In genomic region chr1:241475688-241476087, GRCh38 we compare ENCODE assay signal across 19 cellular contexts. TPM values are rescaled to one million over a fixed set of nuclear protein-coding genes. Genes with fewer than 3 reads are reported as not detected.
A peak's percentile ranks its signal among the peaks of the same experiment; 100 is the strongest.
DNase-seq lines count a peak whose midpoint lies in the region; ATAC-seq, FAIRE-seq and TF ChIP-seq lines count a peak whose summit lies in the region.
"Had no signal": no experiment of that assay in that cellular context is flagged by ENCODE, and none has a peak within 500 bp of the region (broad histone marks: within the 10 kb centered on the region; RNA-seq: fewer than 3 reads in every experiment).

No MANE protein-coding gene starts in this region.

- DNase-seq in GM03348 (ENCODE audit: low spot score) = peak; percentile 13
- no peak for DNase-seq in keratinocyte (ENCODE audit: low read depth, low spot score)
- DNase-seq in NCI-H2029 treated with DMSO at 0.1 percent for 48 hours (lab: John Stamatoyannopoulos, UW) = no peak
- no peak for DNase-seq in occipital lobe (lab: John Stamatoyannopoulos, UW)
- DNase-seq in SW 1271 (lab: John Stamatoyannopoulos, UW) = no peak
- DNase-seq in iPS-NIHi7 (ENCODE audit: extremely low spot score) = no peak
- DNase-seq: activated CD4-positive, alpha-beta memory T cell treated with anti-CD3 and anti-CD28 coated beads, Interleukin-2, amount 10 ng/mL, durations not matched to agents 7 days and 5 days; glutamatergic neuron; islet precursor cell; MV-4-11; nephron progenitor cell; stimulated activated CD4-positive, alpha-beta T cell treated with anti-CD3 and anti-CD28 coated beads, Interleukin-12 subunit alpha, Interleukin-12 subunit beta, amount 100 ng/mL, for 4 hours; stimulated activated naive B cell treated with anti-CD40 and anti-IgM and Interleukin-4, amounts not matched to agents 10 μg/mL and 1 μg/mL and 100 μg/mL, for 72 hours had no signal

- dilution Hi-C loops in keratinocyte (cut with MboI; ENCODE audit: extremely low pct_ligation_motif_present, low sequenced_read_pairs) = no loop called here

- no peak overlapping the region for H3K4me3 Mint-ChIP-seq in activated T-helper 17 cell treated with anti-CD3 and anti-CD28 coated beads, Interleukin-2, amount 50 U/mL, for 72 hours
- H3K4me3 Mint-ChIP-seq: activated CD4-positive, alpha-beta memory T cell treated with anti-CD3 and anti-CD28 coated beads, Interleukin-2, amount 10 ng/mL, durations not matched to agents 7 days and 5 days; central memory CD8-positive, alpha-beta T cell; nephron progenitor cell; stimulated activated naive B cell treated with anti-CD40 and anti-IgM and Interleukin-4, amounts not matched to agents 10 μg/mL and 1 μg/mL and 100 μg/mL, for 72 hours; type B pancreatic cell had no signal

- no peaks in the 10 kb centered on the region for H3K9me3 ChIP-seq in keratinocyte (ENCODE audit: control insufficient read depth, low read depth, low read length)

- H3K27ac ChIP-seq in keratinocyte (ENCODE audit: control insufficient read depth, insufficient read depth, low read length) = peak overlapping the region; percentile 3
- H3K27ac ChIP-seq: BLaER1 treated with 17β-estradiol and CSF1 and Interleukin-3, amounts not matched to agents 10 nM and 100 nM had no signal

- peaks cover 8% of the 10 kb centered on the region for H3K4me1 ChIP-seq in keratinocyte (ENCODE audit: control insufficient read depth, extremely low read depth, insufficient read depth, low read length)

- H3K27ac Mint-ChIP-seq in activated T-helper 17 cell treated with anti-CD3 and anti-CD28 coated beads, Interleukin-2, amount 50 U/mL, for 72 hours = no peak overlapping the region
- H3K27ac Mint-ChIP-seq: activated CD4-positive, alpha-beta memory T cell treated with anti-CD3 and anti-CD28 coated beads, Interleukin-2, amount 10 ng/mL, durations not matched to agents 7 days and 5 days; nephron progenitor cell; stimulated activated naive B cell treated with anti-CD40 and anti-IgM and Interleukin-4, amounts not matched to agents 10 μg/mL and 1 μg/mL and 100 μg/mL, for 72 hours; type B pancreatic cell had no signal

- H3K9me3 Mint-ChIP-seq in activated T-helper 17 cell treated with anti-CD3 and anti-CD28 coated beads, Interleukin-2, amount 50 U/mL, for 72 hours = no peaks in the 10 kb centered on the region
- H3K9me3 Mint-ChIP-seq: activated CD4-positive, alpha-beta memory T cell treated with anti-CD3 and anti-CD28 coated beads, Interleukin-2, amount 10 ng/mL, durations not matched to agents 7 days and 5 days; central memory CD8-positive, alpha-beta T cell; nephron progenitor cell; stimulated activated naive B cell treated with anti-CD40 and anti-IgM and Interleukin-4, amounts not matched to agents 10 μg/mL and 1 μg/mL and 100 μg/mL, for 72 hours; type B pancreatic cell had no signal

- H3K4me2 ChIP-seq in keratinocyte (ENCODE audit: control insufficient read depth, extremely low read depth, insufficient read depth, low read depth, low read length) = peak overlapping the region; percentile 2

- peak; percentile 61 for FAIRE-seq in keratinocyte (lab: Jason Lieb, UNC)

- H2AFZ ChIP-seq in keratinocyte (ENCODE audit: control insufficient read depth, low read length) = peak overlapping the region; percentile 66

- H3K4me1 Mint-ChIP-seq in activated T-helper 17 cell treated with anti-CD3 and anti-CD28 coated beads, Interleukin-2, amount 50 U/mL, for 72 hours = no peaks in the 10 kb centered on the region
- H3K4me1 Mint-ChIP-seq: activated CD4-positive, alpha-beta memory T cell treated with anti-CD3 and anti-CD28 coated beads, Interleukin-2, amount 10 ng/mL, durations not matched to agents 7 days and 5 days; central memory CD8-positive, alpha-beta T cell; nephron progenitor cell had no signal

- no peaks in the 10 kb centered on the region for H3K9me1 ChIP-seq in keratinocyte (ENCODE audit: control insufficient read depth, extremely low read depth, insufficient read depth, low read length)

- H4K20me1 ChIP-seq in keratinocyte (ENCODE audit: control insufficient read depth, extremely low read depth, insufficient read depth, low read length) = no peaks in the 10 kb centered on the region
- H4K20me1 ChIP-seq: BLaER1 treated with 17β-estradiol and CSF1 and Interleukin-3, amounts not matched to agents 10 nM and 100 nM had no signal

- H3K27me3 Mint-ChIP-seq in activated T-helper 17 cell treated with anti-CD3 and anti-CD28 coated beads, Interleukin-2, amount 50 U/mL, for 72 hours = peaks cover 7% of the 10 kb centered on the region
- H3K27me3 Mint-ChIP-seq: type B pancreatic cell had no signal

- H3K27me3 ChIP-seq in keratinocyte (ENCODE audit: control insufficient read depth, extremely low read depth, insufficient read depth, low read length) = no peaks in the 10 kb centered on the region
- H3K27me3 ChIP-seq: BLaER1 treated with 17β-estradiol and CSF1 and Interleukin-3, amounts not matched to agents 10 nM and 100 nM had no signal

- H3K36me3 Mint-ChIP-seq in activated T-helper 17 cell treated with anti-CD3 and anti-CD28 coated beads, Interleukin-2, amount 50 U/mL, for 72 hours (ENCODE audit: low read depth) = no peaks in the 10 kb centered on the region
- H3K36me3 Mint-ChIP-seq: stimulated activated naive B cell treated with anti-CD40 and anti-IgM and Interleukin-4, amounts not matched to agents 10 μg/mL and 1 μg/mL and 100 μg/mL, for 72 hours; type B pancreatic cell had no signal

- no peaks in the 10 kb centered on the region for H3K79me2 ChIP-seq in keratinocyte (ENCODE audit: control insufficient read depth, insufficient read depth, low read length)

- no peaks in the 10 kb centered on the region for H3K36me3 ChIP-seq in keratinocyte (ENCODE audit: control insufficient read depth in 2 of 2, extremely low read depth in 1 of 2, insufficient read depth in 2 of 2, low read length in 2 of 2)
- H3K36me3 ChIP-seq: BLaER1 treated with 17β-estradiol and CSF1 and Interleukin-3, amounts not matched to agents 10 nM and 100 nM had no signal

- H3K4me3 ChIP-seq in keratinocyte (ENCODE audit: control insufficient read depth in 2 of 3, extremely low read depth in 1 of 3, insufficient read depth in 2 of 3, low read depth in 1 of 3, low read length in 3 of 3) = no peak overlapping the region
- H3K4me3 ChIP-seq: BLaER1 treated with 17β-estradiol and CSF1 and Interleukin-3, amounts not matched to agents 10 nM and 100 nM had no signal

- no peak for TF ChIP-seq CTCF in keratinocyte (optimal IDR thresholded peaks at IDR 0.05 in 1 of 3, IDR thresholded peaks at IDR 0.05 in 1 of 3, conservative IDR thresholded peaks at IDR 0.05 in 1 of 3; ENCODE audit: extremely low read depth in 1 of 3, insufficient read depth in 2 of 3, low read length in 3 of 3)

- H3K9ac ChIP-seq in keratinocyte (ENCODE audit: control insufficient read depth, extremely low read depth, insufficient read depth, low read length) = no peak overlapping the region
- H3K9ac ChIP-seq: BLaER1 treated with 17β-estradiol and CSF1 and Interleukin-3, amounts not matched to agents 10 nM and 100 nM had no signal

- peak; percentile 43 for ATAC-seq in HG02798 (IDR thresholded peaks at IDR 0.05; ENCODE audit: poor library complexity, unreplicated experiment)
- ATAC-seq in activated T-helper 17 cell treated with anti-CD3 and anti-CD28 coated beads, Interleukin-2, amount 50 U/mL, for 72 hours (replicated peaks) = peak; percentile 52
- ATAC-seq: Panc1 had no signal

RNA-seq across cellular contexts. Expression of gene FH, which starts 43.9 kb away (rescaled TPM):
- 10 to 100 TPM; 29.2 to 62.5 TPM for total RNA-seq in activated T-helper 17 cell treated with anti-CD3 and anti-CD28 coated beads, Interleukin-2, amount 50 U/mL, for 72 hours
- polyA plus RNA-seq in keratinocyte = 58.4 to 101 TPM (median 97.9 TPM) in 3 replicates
- polyA plus RNA-seq in keratinocyte (2011; ENCODE audit: low read depth) = 87.2 TPM
- 50.4 and 70.4 TPM in 2 replicates for polyA plus RNA-seq in keratinocyte (2011; cell fraction: cytosol; rRNA removed)
- 51.9 and 64.6 TPM in 2 replicates for polyA plus RNA-seq in keratinocyte (2011; cell fraction: nucleus; rRNA removed)
- 49.1 and 94.2 TPM in 2 replicates for polyA plus RNA-seq in keratinocyte (2012; ENCODE audit: low replicate concordance)
- 18.6 to 119 TPM (median 52.5 TPM) in 3 replicates for polyA minus RNA-seq in keratinocyte
- polyA minus RNA-seq in keratinocyte (2011; cell fraction: cytosol; rRNA and poly(A)+ RNA removed) = 48.9 TPM
- polyA minus RNA-seq in keratinocyte (2011; cell fraction: nucleus; rRNA and poly(A)+ RNA removed) = 27.8 and 46.2 TPM in 2 replicates
- total RNA-seq in occipital lobe = 56.9 TPM

RNA-seq across cellular contexts. Expression of gene KMO, which starts 56.5 kb away (rescaled TPM):
- under 1 TPM in 1 of 2 donors, not detected in 1; 0.40 TPM for total RNA-seq in activated T-helper 17 cell treated with anti-CD3 and anti-CD28 coated beads, Interleukin-2, amount 50 U/mL, for 72 hours
- polyA plus RNA-seq in keratinocyte = 4.4 to 21.0 TPM (median 4.7 TPM) in 3 replicates
- not detected for polyA plus RNA-seq in keratinocyte (2011; ENCODE audit: low read depth)
- 4.7 and 8.9 TPM in 2 replicates for polyA plus RNA-seq in keratinocyte (2011; cell fraction: cytosol; rRNA removed)
- polyA plus RNA-seq in keratinocyte (2011; cell fraction: nucleus; rRNA removed) = 8.3 and 13.4 TPM in 2 replicates
- polyA plus RNA-seq in keratinocyte (2012; ENCODE audit: low replicate concordance) = 0.17 and 2.0 TPM in 2 replicates
- polyA minus RNA-seq in keratinocyte = 1.9 to 22.2 TPM (median 5.0 TPM) in 3 replicates
- 4.0 TPM for polyA minus RNA-seq in keratinocyte (2011; cell fraction: cytosol; rRNA and poly(A)+ RNA removed)
- polyA minus RNA-seq in keratinocyte (2011; cell fraction: nucleus; rRNA and poly(A)+ RNA removed) = 4.4 and 9.1 TPM in 2 replicates
- 0.47 TPM for total RNA-seq in occipital lobe
- total RNA-seq: activated CD4-positive, alpha-beta memory T cell treated with anti-CD3 and anti-CD28 coated beads, Interleukin-2, amount 10 ng/mL, durations not matched to agents 7 days and 5 days had no signal
